1 cellular context compared by ENCODE assay signal in genomic region chr12:57452181-57452936, GRCh38.
TF ChIP-seq lines count a peak whose summit lies in the region.

No MANE protein-coding gene starts in this region.

TF ChIP-seq in GM23338, 12 proteins besides CTCF, POLR2A, EP300 and RAD21 (continued from another document):
- no peak for TF ChIP-seq EZH2phosphoT487 (IDR thresholded peaks at IDR 0.05; ENCODE audit: unreplicated experiment)
- TF ChIP-seq STAT1 (IDR thresholded peaks at IDR 0.05; ENCODE audit: unreplicated experiment) = no peak
- no peak for TF ChIP-seq CREB1 (CRISPR knock-in tag; IDR thresholded peaks at IDR 0.05; ENCODE audit: low read depth)
